Comparison of ENCODE assay signal across 11 cellular contexts in the genomic region with DNA sequence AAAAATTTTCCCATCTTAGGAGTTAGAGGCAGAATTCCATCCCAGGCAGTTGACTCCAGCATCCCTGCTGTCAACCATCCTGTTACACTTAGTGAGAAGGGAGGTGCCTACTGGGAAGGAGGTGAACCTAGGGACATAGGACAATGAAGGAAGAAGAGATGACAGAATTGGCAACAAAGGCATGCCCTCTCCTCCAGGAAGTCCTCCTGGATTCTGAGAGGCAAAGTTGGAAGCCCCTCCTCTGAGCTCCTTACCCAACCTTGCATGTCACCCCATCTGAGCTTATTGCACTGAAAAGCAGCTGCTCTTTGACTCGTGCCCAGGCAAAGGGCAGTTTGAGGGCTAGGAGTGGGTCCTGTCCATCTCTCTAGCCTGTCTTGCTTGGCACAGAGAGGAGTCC.
"Had no signal": no experiment of that assay in that cellular context is flagged by ENCODE, and none has a peak within 500 bp of the region (broad histone marks: within the 10 kb centered on the region; RNA-seq: fewer than 3 reads in every experiment).

No MANE protein-coding gene starts in this region.

- H3K4me1 ChIP-seq: HAP-1 had no signal

- FAIRE-seq: H1, H54 had no signal

- H3K9ac ChIP-seq: GM23248 had no signal

- H3K9me3 ChIP-seq: HAP-1 had no signal

- DNase-seq: GM23248, GOT3, H7, H9, HCEC 1CT, HFFc6 had no signal

- H3K27ac Mint-ChIP-seq: GM23338, H9, HFFc6 had no signal

- H3K4me3 Mint-ChIP-seq: GM23338, H9, HFFc6 had no signal

- H3K4me3 ChIP-seq: GM23248, GM23338, HAP-1 had no signal

- H3K27ac ChIP-seq: GM23248 had no signal

- H3K36me3 ChIP-seq: HAP-1 had no signal

- H3K4me2 ChIP-seq: GM23338 had no signal

- H2AFZ ChIP-seq: GM23248, GM23338 had no signal

- ATAC-seq: GM23338, HCT116 had no signal

- H3K9me3 Mint-ChIP-seq: GM23338, H9, HFFc6 had no signal
